ENCODE assay signal across 1 cellular context in genomic region chr6:149044394-149044965, GRCh38.
TF ChIP-seq lines count a peak whose summit lies in the region.

No MANE protein-coding gene starts in this region.

TF ChIP-seq in IMR-90, 13 proteins besides CTCF, POLR2A, EP300 and RAD21:
- no peak for TF ChIP-seq MAFK (IDR thresholded peaks at IDR 0.05; ENCODE audit: low read depth, low read length)
- TF ChIP-seq RCOR1 (IDR thresholded peaks at IDR 0.05; ENCODE audit: insufficient replicate concordance, low read length) = no peak
- TF ChIP-seq MXI1 (IDR thresholded peaks at IDR 0.05; ENCODE audit: borderline replicate concordance, low read depth, low read length) = no peak
- TF ChIP-seq CHD1 (IDR thresholded peaks at IDR 0.05; ENCODE audit: low read depth, low read length) = no peak
- TF ChIP-seq FOS (IDR thresholded peaks at IDR 0.05; ENCODE audit: low read depth, low read length) = no peak
- TF ChIP-seq NFE2L2 (IDR thresholded peaks at IDR 0.05; ENCODE audit: low read depth, low read length) = no peak
- TF ChIP-seq BHLHE40 (IDR thresholded peaks at IDR 0.05; ENCODE audit: low read depth, low read length) = no peak
- no peak for TF ChIP-seq ELK1 (IDR thresholded peaks at IDR 0.05; ENCODE audit: borderline replicate concordance, low read depth, low read length)
- no peak for TF ChIP-seq MAZ (IDR thresholded peaks at IDR 0.05; ENCODE audit: borderline replicate concordance, low read depth, low read length)
